Comparison of ENCODE assay signal across 24 cellular contexts in genomic region chr22:48217596-48217995, GRCh38.
"Had no signal": no experiment of that assay in that cellular context is flagged by ENCODE, and none has a peak within 500 bp of the region (broad histone marks: within the 10 kb centered on the region; RNA-seq: fewer than 3 reads in every experiment).

No MANE protein-coding gene starts in this region.

- H3K4me1 ChIP-seq: adrenal gland, body of pancreas had no signal

- ATAC-seq: activated naive CD8-positive, alpha-beta T cell treated with anti-CD3 and anti-CD28 coated beads, Interleukin-2, amount 50 U/mL, for 24 hours; activated T-cell treated with anti-CD3 and anti-CD28 coated beads, Interleukin-2, amount 50 U/mL, for 72 hours; body of pancreas; WTC11 had no signal

- H3K4me1 Mint-ChIP-seq: activated CD4-positive, alpha-beta memory T cell treated with anti-CD3 and anti-CD28 coated beads, Interleukin-2, amount 10 ng/mL, durations not matched to agents 7 days and 5 days; activated CD4-positive, alpha-beta T cell treated with anti-CD3 and anti-CD28 coated beads, Interleukin-2, amount 10 ng/mL, durations not matched to agents 7 days and 5 days; activated naive CD4-positive, alpha-beta T cell treated with anti-CD3 and anti-CD28 coated beads, Interleukin-2, amount 50 U/mL, for 24 hours; activated naive CD8-positive, alpha-beta T cell treated with anti-CD3 and anti-CD28 coated beads for 36 hours; activated naive CD8-positive, alpha-beta T cell treated with anti-CD3 and anti-CD28 coated beads, Interleukin-2, amount 50 U/mL, for 24 hours had no signal

- H3K27ac ChIP-seq: adrenal gland, body of pancreas, epithelial cell of prostate, VCaP had no signal

- H3K27ac Mint-ChIP-seq: activated CD4-positive, alpha-beta memory T cell treated with anti-CD3 and anti-CD28 coated beads, Interleukin-2, amount 10 ng/mL, durations not matched to agents 7 days and 5 days; activated CD4-positive, alpha-beta T cell treated with anti-CD3 and anti-CD28 coated beads, Interleukin-2, amount 10 ng/mL, durations not matched to agents 7 days and 5 days; activated naive CD4-positive, alpha-beta T cell treated with anti-CD3 and anti-CD28 coated beads for 36 hours; activated naive CD4-positive, alpha-beta T cell treated with anti-CD3 and anti-CD28 coated beads, Interleukin-2, amount 50 U/mL, for 24 hours; activated naive CD8-positive, alpha-beta T cell treated with anti-CD3 and anti-CD28 coated beads for 36 hours; activated naive CD8-positive, alpha-beta T cell treated with anti-CD3 and anti-CD28 coated beads, Interleukin-2, amount 50 U/mL, for 24 hours; activated T-cell treated with anti-CD3 and anti-CD28 coated beads, Interleukin-2, amount 50 U/mL, for 24 hours; activated T-cell treated with anti-CD3 and anti-CD28 coated beads, Interleukin-2, amount 50 U/mL, for 72 hours; WTC11 had no signal

- H3K9me3 ChIP-seq: adrenal gland, body of pancreas had no signal

- H3K9me3 Mint-ChIP-seq: activated CD4-positive, alpha-beta T cell treated with anti-CD3 and anti-CD28 coated beads, Interleukin-2, amount 10 ng/mL, durations not matched to agents 7 days and 5 days; activated naive CD4-positive, alpha-beta T cell treated with anti-CD3 and anti-CD28 coated beads, Interleukin-2, amount 50 U/mL, for 24 hours; activated naive CD8-positive, alpha-beta T cell treated with anti-CD3 and anti-CD28 coated beads for 36 hours; activated T-cell treated with anti-CD3 and anti-CD28 coated beads, Interleukin-2, amount 50 U/mL, for 24 hours had no signal

- DNase-seq: activated CD4-positive, alpha-beta memory T cell treated with anti-CD3 and anti-CD28 coated beads, Interleukin-2, amount 10 ng/mL, durations not matched to agents 7 days and 5 days; activated CD4-positive, alpha-beta T cell treated with anti-CD3 and anti-CD28 coated beads for 1 hour; activated CD4-positive, alpha-beta T cell treated with anti-CD3 and anti-CD28 coated beads for 4 hours; activated CD4-positive, alpha-beta T cell treated with anti-CD3 and anti-CD28 coated beads, Interleukin-2, amount 10 ng/mL, durations not matched to agents 7 days and 5 days; activated CD4-positive, alpha-beta T cell treated with anti-CD3 and anti-CD28 coated beads, Interleukin-2, amount 50 U/mL, for 4 hours; activated CD8-positive, alpha-beta memory T cell treated with anti-CD3 and anti-CD28 coated beads, Interleukin-2, amount 50 U/mL, for 48 hours; activated naive CD4-positive, alpha-beta T cell treated with anti-CD3 and anti-CD28 coated beads for 36 hours; activated naive CD8-positive, alpha-beta T cell treated with anti-CD3 and anti-CD28 coated beads for 36 hours; activated naive CD8-positive, alpha-beta T cell treated with anti-CD3 and anti-CD28 coated beads, Interleukin-2, amount 50 U/mL, for 24 hours; activated T-cell treated with anti-CD3 and anti-CD28 coated beads for 4 hours; activated T-cell treated with anti-CD3 and anti-CD28 coated beads, Interleukin-2, amount 50 U/mL, for 24 hours; activated T-cell treated with anti-CD3 and anti-CD28 coated beads, Interleukin-2, amount 50 U/mL, for 72 hours; amygdala; aorta; body of pancreas; caudate nucleus; effector CD8-positive, alpha-beta T cell; foreskin fibroblast; T-helper 2 cell had no signal

- H3K27me3 ChIP-seq: body of pancreas had no signal

- H3K27me3 Mint-ChIP-seq: activated naive CD8-positive, alpha-beta T cell treated with anti-CD3 and anti-CD28 coated beads, Interleukin-2, amount 50 U/mL, for 24 hours had no signal

- H3K36me3 Mint-ChIP-seq: activated naive CD4-positive, alpha-beta T cell treated with anti-CD3 and anti-CD28 coated beads, Interleukin-2, amount 50 U/mL, for 24 hours; activated naive CD8-positive, alpha-beta T cell treated with anti-CD3 and anti-CD28 coated beads for 36 hours; WTC11 had no signal

- H3K4me3 Mint-ChIP-seq: activated CD4-positive, alpha-beta memory T cell treated with anti-CD3 and anti-CD28 coated beads, Interleukin-2, amount 10 ng/mL, durations not matched to agents 7 days and 5 days; activated CD4-positive, alpha-beta T cell treated with anti-CD3 and anti-CD28 coated beads, Interleukin-2, amount 10 ng/mL, durations not matched to agents 7 days and 5 days; activated naive CD4-positive, alpha-beta T cell treated with anti-CD3 and anti-CD28 coated beads for 36 hours; activated naive CD4-positive, alpha-beta T cell treated with anti-CD3 and anti-CD28 coated beads, Interleukin-2, amount 50 U/mL, for 24 hours; activated naive CD8-positive, alpha-beta T cell treated with anti-CD3 and anti-CD28 coated beads for 36 hours; activated naive CD8-positive, alpha-beta T cell treated with anti-CD3 and anti-CD28 coated beads, Interleukin-2, amount 50 U/mL, for 24 hours; activated T-cell treated with anti-CD3 and anti-CD28 coated beads, Interleukin-2, amount 50 U/mL, for 24 hours; activated T-cell treated with anti-CD3 and anti-CD28 coated beads, Interleukin-2, amount 50 U/mL, for 72 hours; WTC11 had no signal

- H3K36me3 ChIP-seq: adrenal gland had no signal

- H3K4me3 ChIP-seq: adrenal gland, body of pancreas had no signal
